In genomic region chr2:112262876-112263275, GRCh38 we compare ENCODE assay signal across 2 cellular contexts.
A peak's percentile ranks its signal among the peaks of the same experiment; 100 is the strongest.
TF ChIP-seq lines count a peak whose summit lies in the region.

No MANE protein-coding gene starts in this region.

TF ChIP-seq in SK-N-SH treated with all-trans-retinoic acid at 6 μM for 48 hours, 23 proteins besides CTCF, POLR2A, EP300 and RAD21 (continued from another document):
- TF ChIP-seq PATZ1 (CRISPR knock-in tag; IDR thresholded peaks at IDR 0.05; ENCODE audit: borderline replicate concordance) (no peak), ZFP30 (CRISPR knock-in tag; IDR thresholded peaks at IDR 0.05) (peak; percentile 94), BACH2 (CRISPR knock-in tag; IDR thresholded peaks at IDR 0.05; ENCODE audit: borderline replicate concordance) (no peak), ESRRG (CRISPR knock-in tag; IDR thresholded peaks at IDR 0.05) (no peak), TOX (CRISPR knock-in tag; IDR thresholded peaks at IDR 0.05; ENCODE audit: borderline replicate concordance) (no peak)
TF ChIP-seq in SK-N-SH treated with all-trans-retinoic acid at 6 μM for 48 hours: peak in this region for 1.

TF ChIP-seq in SK-N-SH, 30 proteins besides CTCF, POLR2A, EP300 and RAD21 (continued from another document):
- no peak for TF ChIP-seq IRF3 (IDR thresholded peaks at IDR 0.05; ENCODE audit: low read depth, low read length)
